ENCODE assay signal across 13 cellular contexts in the genomic region with DNA sequence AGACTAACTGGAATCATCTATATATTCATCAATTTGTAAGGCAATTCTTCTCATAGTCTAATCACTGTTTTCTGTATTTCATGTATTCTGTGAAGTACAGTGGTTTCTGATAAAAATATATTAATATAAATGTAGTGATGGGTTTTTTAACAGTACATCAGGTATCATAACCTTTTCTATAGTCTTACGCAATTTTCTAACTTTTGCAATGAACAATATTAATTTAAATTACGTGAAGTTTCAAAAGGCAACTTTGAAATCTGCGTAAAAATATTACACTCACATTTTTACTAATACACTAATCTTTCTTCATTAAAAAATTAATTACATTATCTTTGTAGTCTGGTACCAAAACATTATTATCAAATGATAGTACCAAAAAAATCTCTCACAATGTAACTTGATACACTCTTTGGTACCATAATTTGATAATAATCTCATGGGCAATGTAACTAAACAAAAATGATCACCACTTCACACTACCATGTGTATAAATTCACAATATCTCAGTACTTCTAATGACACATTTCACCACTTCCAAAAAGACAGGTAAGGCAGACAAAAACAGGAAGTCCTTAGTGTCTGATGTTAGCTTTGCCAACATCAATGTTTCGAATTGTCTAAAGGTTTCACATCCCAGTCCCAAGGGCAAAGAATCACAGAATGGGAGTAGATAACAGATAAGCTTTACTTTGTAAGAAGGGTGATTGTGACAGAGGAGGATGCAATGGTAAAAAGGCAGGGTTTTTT. TPM values are rescaled to one million over a fixed set of nuclear protein-coding genes. Genes with fewer than 3 reads are reported as not detected.
DNase-seq lines count a peak whose midpoint lies in the region; ATAC-seq and TF ChIP-seq lines count a peak whose summit lies in the region.
"Had no signal": no experiment of that assay in that cellular context is flagged by ENCODE, and none has a peak within 500 bp of the region (broad histone marks: within the 10 kb centered on the region; RNA-seq: fewer than 3 reads in every experiment).

No MANE protein-coding gene starts in this region.

- H3K9me2 ChIP-seq in Loucy (replicated peaks; ENCODE audit: low read depth, low read length) = no peaks in the 10 kb centered on the region

- H3K36me3 ChIP-seq in Loucy (ENCODE audit: insufficient read depth, low read length) = no peaks in the 10 kb centered on the region
- H3K36me3 ChIP-seq: gastrocnemius medialis, lower lobe of right lung, right atrium auricular region had no signal

- H3K4me1 ChIP-seq in Loucy (ENCODE audit: insufficient read depth, low read length, poor library complexity, severe bottlenecking) = no peaks in the 10 kb centered on the region
- H3K4me1 ChIP-seq: lower lobe of right lung, right atrium auricular region had no signal

- H2AFZ ChIP-seq in Loucy (ENCODE audit: low read length) = peak overlapping the region; percentile 29

- no peak overlapping the region for H3K4me2 ChIP-seq in Loucy (ENCODE audit: low read depth, low read length, poor library complexity, severe bottlenecking)

- H3K4me3 ChIP-seq in Loucy (ENCODE audit: low read length, poor library complexity, severe bottlenecking) = no peak overlapping the region
- H3K4me3 ChIP-seq: gastrocnemius medialis, lower lobe of right lung, right atrium auricular region had no signal

- H4K20me1 ChIP-seq in Loucy (ENCODE audit: insufficient read depth, low read length, poor library complexity, severe bottlenecking) = no peaks in the 10 kb centered on the region

- H3K79me2 ChIP-seq in Loucy (ENCODE audit: insufficient read depth, low read length) = no peaks in the 10 kb centered on the region

- H3F3A ChIP-seq in Loucy (ENCODE audit: low read depth) = no peaks in the 10 kb centered on the region

- no peak for TF ChIP-seq CTCF in Loucy (conservative IDR thresholded peaks at IDR 0.05; ENCODE audit: low read length)

- no peaks in the 10 kb centered on the region for H3K9me3 ChIP-seq in Loucy (ENCODE audit: insufficient read depth, low read depth, low read length)
- H3K9me3 ChIP-seq: gastrocnemius medialis, lower lobe of right lung, right atrium auricular region had no signal

- H3K9ac ChIP-seq in Loucy (ENCODE audit: low read depth, low read length, poor library complexity, severe bottlenecking) = no peak overlapping the region

- DNase-seq in left lobe of liver (ENCODE audit: low spot score) = no peak
- DNase-seq in AG08396 (ENCODE audit: low spot score) = no peak
- no peak for DNase-seq in superior temporal gyrus (ENCODE audit: extremely low spot score)
- DNase-seq: DND-41, gastrocnemius medialis, lower lobe of right lung, NCI-H2227 treated with DMSO at 0.1 percent for 48 hours had no signal

- H3K27me3 ChIP-seq in Loucy (ENCODE audit: insufficient read depth, low read length, poor library complexity, severe bottlenecking) = no peaks in the 10 kb centered on the region
- H3K27me3 ChIP-seq: gastrocnemius medialis, right atrium auricular region had no signal

- ATAC-seq in GM18861 (IDR thresholded peaks at IDR 0.05; ENCODE audit: unreplicated experiment) = peak; percentile 36
- ATAC-seq in GM21529 (IDR thresholded peaks at IDR 0.05; ENCODE audit: unreplicated experiment) = peak; percentile 68
- peak; percentile 35 for ATAC-seq in left lobe of liver
- ATAC-seq in HG03095 (IDR thresholded peaks at IDR 0.05; ENCODE audit: unreplicated experiment) = no peak
- ATAC-seq: gastrocnemius medialis, lower lobe of right lung had no signal

RNA-seq across cellular contexts. Expression of gene DNAI7, which starts 8.7 kb away (rescaled TPM):
- not detected for total RNA-seq in left lobe of liver
- total RNA-seq: chondrocyte, gastrocnemius medialis had no signal

RNA-seq across cellular contexts. Expression of gene ETFRF1, which starts 8.8 kb away (rescaled TPM):
- 23.5 TPM for total RNA-seq in left lobe of liver
